30 cellular contexts compared by ENCODE assay signal in the genomic region with DNA sequence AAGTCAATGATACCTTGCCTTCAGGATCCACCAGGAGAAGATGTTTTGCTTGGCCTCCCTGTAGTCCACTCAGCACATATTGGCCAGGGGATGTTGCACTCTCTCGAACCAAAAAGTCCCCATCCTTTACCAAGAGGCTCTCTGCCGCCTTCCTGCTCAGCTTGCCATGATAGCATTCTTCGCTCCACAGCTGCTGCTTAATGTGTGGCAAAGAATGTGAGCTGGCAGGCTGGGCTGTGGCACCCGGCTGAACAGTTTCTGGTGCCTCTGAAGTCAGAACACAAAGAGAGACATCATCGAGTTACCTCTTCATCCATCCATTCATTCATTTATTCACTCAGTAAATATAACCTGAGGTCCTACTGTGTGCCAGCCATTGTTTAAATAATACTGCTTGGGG.
"Had no signal": no experiment of that assay in that cellular context is flagged by ENCODE, and none has a peak within 500 bp of the region (broad histone marks: within the 10 kb centered on the region; RNA-seq: fewer than 3 reads in every experiment).

No MANE protein-coding gene starts in this region.

- DNase-seq: activated B cell treated with CpG ODN at 0.5 μM for 24 hours; activated CD4-positive, alpha-beta T cell treated with anti-CD3 and anti-CD28 coated beads for 4 hours; activated CD4-positive, alpha-beta T cell treated with anti-CD3 and anti-CD28 coated beads, Interleukin-2, amount 50 U/mL, for 1 hour; activated CD4-positive, alpha-beta T cell treated with anti-CD3 and anti-CD28 coated beads, Interleukin-2, amount 50 U/mL, for 48 hours; activated CD4-positive, CD25-positive, alpha-beta regulatory T cell treated with anti-CD3 and anti-CD28 coated beads, Interleukin-2, amount 50 U/mL, for 72 hours; activated CD8-positive, alpha-beta memory T cell treated with anti-CD3 and anti-CD28 coated beads for 24 hours; activated CD8-positive, alpha-beta T cell treated with anti-CD3 and anti-CD28 coated beads for 36 hours; activated effector memory CD4-positive, alpha-beta T cell treated with Interleukin-2 at 50 U/mL for 16 hours; activated gamma-delta T cell treated with Interleukin-2 at 50 U/mL for 16 hours; activated naive CD4-positive, alpha-beta T cell treated with anti-CD3 and anti-CD28 coated beads, Interleukin-2, amount 50 U/mL, for 16 hours; activated naive CD4-positive, alpha-beta T cell treated with Interleukin-2 at 50 U/mL for 16 hours; activated T-cell treated with anti-CD3 and anti-CD28 coated beads, Interleukin-2, amount 50 U/mL, for 4 hours; amniotic stem cell; anterior cingulate cortex; brain microvascular endothelial cell; dorsolateral prefrontal cortex; effector memory CD4-positive, alpha-beta T cell; endodermal cell; foreskin fibroblast; T-helper 1 cell; T-helper 17 cell; T1000; WERI-Rb-1 had no signal

- H3K9me3 Mint-ChIP-seq: activated T-helper 17 cell treated with anti-CD3 and anti-CD28 coated beads, Interleukin-2, amount 50 U/mL, for 72 hours; endodermal cell had no signal

- H3K36me3 ChIP-seq: brain microvascular endothelial cell, WERI-Rb-1 had no signal

- ATAC-seq: activated CD8-positive, alpha-beta T cell treated with anti-CD3 and anti-CD28 coated beads for 36 hours; activated T-cell treated with anti-CD3 and anti-CD28 coated beads, Interleukin-2, amount 50 U/mL, for 4 hours; activated T-helper 17 cell treated with anti-CD3 and anti-CD28 coated beads, Interleukin-2, amount 50 U/mL, for 72 hours; esophagus mucosa; T-helper 17 cell had no signal

- H3K27ac ChIP-seq: brain microvascular endothelial cell, coronary artery, dorsolateral prefrontal cortex, WERI-Rb-1 had no signal

- H3K27me3 ChIP-seq: brain microvascular endothelial cell, dorsolateral prefrontal cortex had no signal

- H3K27me3 Mint-ChIP-seq: dendritic cell treated with granulocyte-macrophage colony-stimulating factor and Interleukin-4, amounts not matched to agents 40 ng/mL and 50 ng/mL, for 4 days had no signal

- H3K4me1 Mint-ChIP-seq: activated B cell treated with CpG ODN at 0.5 μM for 24 hours; activated T-helper 17 cell treated with anti-CD3 and anti-CD28 coated beads, Interleukin-2, amount 50 U/mL, for 72 hours; central memory CD8-positive, alpha-beta T cell; endodermal cell; T-helper 17 cell had no signal

- H3K4me3 ChIP-seq: coronary artery, dorsolateral prefrontal cortex had no signal

- H3K4me3 Mint-ChIP-seq: activated B cell treated with CpG ODN at 0.5 μM for 24 hours; activated CD8-positive, alpha-beta T cell treated with anti-CD3 and anti-CD28 coated beads for 36 hours; activated naive CD8-positive, alpha-beta T cell; activated T-cell treated with anti-CD3 and anti-CD28 coated beads, Interleukin-2, amount 50 U/mL, for 4 hours; activated T-helper 17 cell treated with anti-CD3 and anti-CD28 coated beads, Interleukin-2, amount 50 U/mL, for 72 hours; central memory CD8-positive, alpha-beta T cell; dendritic cell treated with granulocyte-macrophage colony-stimulating factor and Interleukin-4, amounts not matched to agents 40 ng/mL and 50 ng/mL, for 4 days; endodermal cell; T-helper 17 cell; T-helper 2 cell treated with Interferon-gamma antibody and Interleukin-4, amounts not matched to agents 5 μg/mL and 100 μg/mL, for 36 hours had no signal

- H3K27ac Mint-ChIP-seq: activated B cell treated with CpG ODN at 0.5 μM for 24 hours; activated CD8-positive, alpha-beta T cell treated with anti-CD3 and anti-CD28 coated beads for 36 hours; activated naive CD8-positive, alpha-beta T cell; activated T-helper 17 cell treated with anti-CD3 and anti-CD28 coated beads, Interleukin-2, amount 50 U/mL, for 72 hours; dendritic cell treated with granulocyte-macrophage colony-stimulating factor and Interleukin-4, amounts not matched to agents 40 ng/mL and 50 ng/mL, for 4 days; endodermal cell; T-helper 17 cell; T-helper 2 cell treated with Interferon-gamma antibody and Interleukin-4, amounts not matched to agents 5 μg/mL and 100 μg/mL, for 36 hours had no signal
